Comparison of ENCODE assay signal across 10 cellular contexts in genomic region chr20:34534391-34535165, GRCh38.
"Had no signal": no experiment of that assay in that cellular context is flagged by ENCODE, and none has a peak within 500 bp of the region (broad histone marks: within the 10 kb centered on the region; RNA-seq: fewer than 3 reads in every experiment).

No MANE protein-coding gene starts in this region.

- H3K27ac Mint-ChIP-seq: activated CD4-positive, alpha-beta memory T cell treated with anti-CD3 and anti-CD28 coated beads, Interleukin-2, amount 10 ng/mL, durations not matched to agents 7 days and 5 days; activated T-cell treated with anti-CD3 and anti-CD28 coated beads, Interleukin-2, amount 50 U/mL, for 72 hours; natural killer cell; T-cell had no signal

- H3K36me3 Mint-ChIP-seq: natural killer cell had no signal

- H3K9me3 Mint-ChIP-seq: activated CD4-positive, alpha-beta memory T cell treated with anti-CD3 and anti-CD28 coated beads, Interleukin-2, amount 10 ng/mL, durations not matched to agents 7 days and 5 days; activated T-cell treated with anti-CD3 and anti-CD28 coated beads, Interleukin-2, amount 50 U/mL, for 72 hours; natural killer cell; T-cell had no signal

- DNase-seq: activated CD4-positive, alpha-beta memory T cell treated with anti-CD3 and anti-CD28 coated beads, Interleukin-2, amount 10 ng/mL, durations not matched to agents 7 days and 5 days; activated naive CD4-positive, alpha-beta T cell treated with Interleukin-2 at 50 U/mL for 16 hours; activated T-cell treated with anti-CD3 and anti-CD28 coated beads, Interleukin-2, amount 50 U/mL, for 72 hours; islet precursor cell; left lung; natural killer cell; small intestine; T-cell; T1000 had no signal

- H3K27me3 Mint-ChIP-seq: activated CD4-positive, alpha-beta memory T cell treated with anti-CD3 and anti-CD28 coated beads, Interleukin-2, amount 10 ng/mL, durations not matched to agents 7 days and 5 days; T-cell had no signal

- ATAC-seq: activated T-cell treated with anti-CD3 and anti-CD28 coated beads, Interleukin-2, amount 50 U/mL, for 72 hours; left lung; natural killer cell; right cardiac atrium; T-cell had no signal

- FAIRE-seq: small intestine had no signal

- H3K4me3 Mint-ChIP-seq: activated CD4-positive, alpha-beta memory T cell treated with anti-CD3 and anti-CD28 coated beads, Interleukin-2, amount 10 ng/mL, durations not matched to agents 7 days and 5 days; activated T-cell treated with anti-CD3 and anti-CD28 coated beads, Interleukin-2, amount 50 U/mL, for 72 hours; natural killer cell; T-cell had no signal
